11 cellular contexts compared by ENCODE assay signal in genomic region chr10:29840516-29841276, GRCh38.
DNase-seq lines count a peak whose midpoint lies in the region; ATAC-seq and TF ChIP-seq lines count a peak whose summit lies in the region.
"Had no signal": no experiment of that assay in that cellular context is flagged by ENCODE, and none has a peak within 500 bp of the region (broad histone marks: within the 10 kb centered on the region; RNA-seq: fewer than 3 reads in every experiment).

No MANE protein-coding gene starts in this region.

- no peak overlapping the region for H3K18ac ChIP-seq in trophoblast cell (ENCODE audit: low read length)

- no peak overlapping the region for H2AK5ac ChIP-seq in trophoblast cell (ENCODE audit: low read length)

- no peaks in the 10 kb centered on the region for H3K9me3 ChIP-seq in right cardiac atrium (ENCODE audit: control insufficient read depth, low read length)
- no peaks in the 10 kb centered on the region for H3K9me3 ChIP-seq in trophoblast cell (ENCODE audit: insufficient read depth, low read depth, low read length)

- no peak overlapping the region for H4K12ac ChIP-seq in trophoblast cell (ENCODE audit: low read depth, low read length)

- peak overlapping the region; percentile 65 for H3K27ac ChIP-seq in VCaP
- H3K27ac ChIP-seq in right cardiac atrium (ENCODE audit: low read length): peak overlapping the region; percentile 90
- H3K27ac ChIP-seq in trophoblast cell (ENCODE audit: low read depth, low read length): no peak overlapping the region
- H3K27ac ChIP-seq: spleen had no signal

- H3K14ac ChIP-seq in trophoblast cell (ENCODE audit: low read length): no peak overlapping the region

- no peak overlapping the region for H4K91ac ChIP-seq in trophoblast cell (ENCODE audit: low read depth, low read length)

- H3K4me1 ChIP-seq in right cardiac atrium (ENCODE audit: control insufficient read depth, insufficient read depth, low read length) (peaks cover 4% of the 10 kb centered on the region), trophoblast cell (ENCODE audit: control insufficient read depth in 1 of 2, insufficient read depth in 2 of 2, low read length in 2 of 2) (peaks cover 8 to 18% of the 10 kb centered on the region in 2 experiments)
- H3K4me1 ChIP-seq: spleen had no signal

- H3K36me3 ChIP-seq in trophoblast cell (ENCODE audit: control insufficient read depth in 1 of 2, insufficient read depth in 2 of 2, low read length in 2 of 2): no peaks in the 10 kb centered on the region
- H3K36me3 ChIP-seq: spleen had no signal

- 65% methylated on average over 11 of the region's 11 CpGs for WGBS in right cardiac atrium
- WGBS in trophoblast cell (ENCODE audit: extremely low coverage, insufficient coverage, insufficient read length): no CpG with 5 or more reads among the region's 11 CpGs

- peak; percentile 20 to 23 for ATAC-seq in right cardiac atrium

- no peaks in the 10 kb centered on the region for H3K79me2 ChIP-seq in trophoblast cell (ENCODE audit: control insufficient read depth, insufficient read depth, low read length, poor library complexity)

- DNase-seq in DMS53 (lab: John Stamatoyannopoulos, UW) (peak; percentile 77), right cardiac atrium (no peak), trophoblast cell (peak; percentile 79), HUDEP-2 (lab: John Stamatoyannopoulos, UW; ENCODE audit: unreplicated experiment in 76 of 76) (no peak), cortex of kidney (lab: John Stamatoyannopoulos, UW) (no peak), NCI-H226 (no peak)
- DNase-seq in stimulated activated CD4-positive, alpha-beta T cell treated with anti-CD3 and anti-CD28 coated beads, Interleukin-12 subunit alpha, Interleukin-12 subunit beta, amount 100 ng/mL, for 4 hours: no peak
- DNase-seq: activated CD4-positive, CD25-positive, alpha-beta regulatory T cell; EL; spleen had no signal

- no peak for TF ChIP-seq CTCF in VCaP (conservative IDR thresholded peaks at IDR 0.05)

- H3K4me3 ChIP-seq in right cardiac atrium (ENCODE audit: low read length): no peak overlapping the region
- H3K4me3 ChIP-seq in trophoblast cell (ENCODE audit: low read depth, low read length): no peak overlapping the region
- H3K4me3 ChIP-seq: spleen had no signal

- intact Hi-C loops in right cardiac atrium (cut with DNase I): loop anchor here in 2 of 4 donors (10.0 kb wide), 2 partner anchors 106 to 246 kb away; no protein-coding TSS in a partner anchor

- H3K9ac ChIP-seq in trophoblast cell (ENCODE audit: low read length): no peak overlapping the region

- no peaks in the 10 kb centered on the region for H3K27me3 ChIP-seq in right cardiac atrium (ENCODE audit: control insufficient read depth, insufficient read depth)
- H3K27me3 ChIP-seq in trophoblast cell (ENCODE audit: insufficient read depth, low read length): no peaks in the 10 kb centered on the region
- H3K27me3 ChIP-seq: spleen had no signal

- no peak overlapping the region for H2BK120ac ChIP-seq in trophoblast cell (ENCODE audit: insufficient read depth, low read length, poor library complexity)

- H3K23ac ChIP-seq in trophoblast cell (ENCODE audit: low read length): no peak overlapping the region

- H4K8ac ChIP-seq in trophoblast cell (ENCODE audit: low read depth, low read length): no peak overlapping the region

- no peak overlapping the region for H3K4ac ChIP-seq in trophoblast cell (ENCODE audit: low read depth, low read length)

- no peak overlapping the region for H3K4me2 ChIP-seq in trophoblast cell (ENCODE audit: low read length)

- H2AFZ ChIP-seq in trophoblast cell (ENCODE audit: insufficient read depth, low read length, poor library complexity): no peak overlapping the region

- no peak overlapping the region for H2BK5ac ChIP-seq in trophoblast cell (ENCODE audit: low read depth, low read length, poor library complexity)

- H3K79me1 ChIP-seq in trophoblast cell (ENCODE audit: low read length): no peaks in the 10 kb centered on the region

- no peak overlapping the region for H2BK12ac ChIP-seq in trophoblast cell (ENCODE audit: low read length)

Comparison
In these comparisons a context has a peak if more than half of its experiments do, and no peak if none do; other contexts are left out.
1. DNase-seq: peak in DMS53 (single experiment) and trophoblast cell (2 of 2); none in right cardiac atrium (0 of 3), HUDEP-2 (0 of 76), cortex of kidney (single experiment), NCI-H226 (single experiment) and stimulated activated CD4-positive, alpha-beta T cell treated with anti-CD3 and anti-CD28 coated beads, Interleukin-12 subunit alpha, Interleukin-12 subunit beta, amount 100 ng/mL, for 4 hours (single experiment).